22 cellular contexts compared by ENCODE assay signal in genomic region chrX:19604375-19604774, GRCh38.
DNase-seq lines count a peak whose midpoint lies in the region; ATAC-seq and TF ChIP-seq lines count a peak whose summit lies in the region.
"Had no signal": no experiment of that assay in that cellular context is flagged by ENCODE, and none has a peak within 500 bp of the region (broad histone marks: within the 10 kb centered on the region; RNA-seq: fewer than 3 reads in every experiment).

No MANE protein-coding gene starts in this region.

- peaks cover 23% of the 10 kb centered on the region for H3K4me1 Mint-ChIP-seq in CD4-positive, alpha-beta T cell (ENCODE audit: low read depth)

- H3K27ac ChIP-seq in CD4-positive, alpha-beta T cell (ENCODE audit: low read depth, low read length): no peak overlapping the region
- peak overlapping the region; percentile 36 for H3K27ac ChIP-seq in caudate nucleus (ENCODE audit: low read depth, low read length)
- H3K27ac ChIP-seq: BLaER1 had no signal

- no peaks in the 10 kb centered on the region for H3K27me3 Mint-ChIP-seq in CD4-positive, alpha-beta T cell
- H3K27me3 Mint-ChIP-seq: CD4-positive, alpha-beta memory T cell had no signal

- POLR2A ChIA-PET in CD4-positive, alpha-beta T cell (lab: Charles Lee): no interaction called here

- peaks cover 78% of the 10 kb centered on the region for H3K36me3 Mint-ChIP-seq in CD4-positive, alpha-beta T cell (ENCODE audit: low read depth)

- CTCF ChIA-PET in CD4-positive, alpha-beta T cell (lab: Charles Lee): no interaction called here

- intact Hi-C loops in CD4-positive, alpha-beta T cell (cut with DNase I, micrococcal nuclease): no loop called here

- H3K27me3 ChIP-seq in CD4-positive, alpha-beta T cell (ENCODE audit: control insufficient read depth, insufficient read depth, low read length): no peaks in the 10 kb centered on the region
- H3K27me3 ChIP-seq: BLaER1, MG63 had no signal

- no peak overlapping the region for H3K4me3 Mint-ChIP-seq in CD4-positive, alpha-beta T cell
- H3K4me3 Mint-ChIP-seq: CD4-positive, alpha-beta memory T cell; HFFc6 had no signal

- peak; percentile 24 for DNase-seq in Ammon's horn (ENCODE audit: low spot score)
- DNase-seq in CD4-positive, alpha-beta T cell: no peak
- DNase-seq in caudate nucleus (lab: John Stamatoyannopoulos, UW): peak in 4 of 61 donors; percentile 2 to 17 (median 6)
- peak; percentile 22 for DNase-seq in pons (ENCODE audit: low spot score)
- DNase-seq in activated CD4-positive, alpha-beta T cell treated with anti-CD3 and anti-CD28 coated beads, Interleukin-2, amount 50 U/mL, for 4 hours: no peak
- DNase-seq: CD4-positive, alpha-beta memory T cell; COR-L47; GOT3; HFFc6; KG1; MG63; NCI-H1105 treated with DMSO at 0.1 percent for 48 hours; NCI-H146; NCI-H1930; NCI-H446; NCI-H524 treated with DMSO at 0.1 percent for 48 hours; NCI-H774; Right ventricle myocardium superior had no signal

- H3K9me3 Mint-ChIP-seq in CD4-positive, alpha-beta T cell: no peaks in the 10 kb centered on the region
- H3K9me3 Mint-ChIP-seq: HFFc6 had no signal

- H3K9me3 ChIP-seq in CD4-positive, alpha-beta T cell (ENCODE audit: control insufficient read depth, low read length): no peaks in the 10 kb centered on the region
- H3K9me3 ChIP-seq: HAP-1, MG63 had no signal

- no peak for ATAC-seq in CD4-positive, alpha-beta T cell (ENCODE audit: poor library complexity)
- ATAC-seq in GM18517 (IDR thresholded peaks at IDR 0.05; ENCODE audit: unreplicated experiment): no peak
- no peak for ATAC-seq in GM18907 (IDR thresholded peaks at IDR 0.05; ENCODE audit: unreplicated experiment)

- TF ChIP-seq CTCF in CD4-positive, alpha-beta T cell (IDR thresholded peaks at IDR 0.05): no peak

- peak overlapping the region; percentile 59 for H3K27ac Mint-ChIP-seq in CD4-positive, alpha-beta T cell

Comparison
In these comparisons a context has a peak if more than half of its experiments do, and no peak if none do; other contexts are left out.
1. DNase-seq: peak in Ammon's horn (single experiment) and pons (single experiment); none in CD4-positive, alpha-beta T cell (0 of 10) and activated CD4-positive, alpha-beta T cell treated with anti-CD3 and anti-CD28 coated beads, Interleukin-2, amount 50 U/mL, for 4 hours (0 of 2).